ENCODE assay signal across 8 cellular contexts in genomic region chr13:106568225-106569003, GRCh38. TPM values are rescaled to one million over a fixed set of nuclear protein-coding genes. Genes with fewer than 3 reads are reported as not detected.
DNase-seq lines count a peak whose midpoint lies in the region; ATAC-seq and TF ChIP-seq lines count a peak whose summit lies in the region.

No MANE protein-coding gene starts in this region.

- H3K18ac ChIP-seq in mesendoderm (ENCODE audit: low read length) = no peak overlapping the region

- TF ChIP-seq CTCF in brain microvascular endothelial cell (IDR thresholded peaks at IDR 0.05; ENCODE audit: low read depth, low read length, missing control alignments) = no peak

- H3K79me2 ChIP-seq in mesendoderm (ENCODE audit: control insufficient read depth, insufficient read depth, low read length) = peaks cover 44% of the 10 kb centered on the region

- no CpG with 5 or more reads among the region's 19 CpGs for WGBS in mesendoderm (ENCODE audit: extremely low coverage, insufficient coverage, low lambda C conversion rate)

- H3K4ac ChIP-seq in mesendoderm (ENCODE audit: low read depth, low read length) = no peak overlapping the region

- H3K56ac ChIP-seq in mesendoderm (ENCODE audit: low read length) = peak overlapping the region; percentile 76

- ATAC-seq in GM18498 (IDR thresholded peaks at IDR 0.05; ENCODE audit: unreplicated experiment) = peak; percentile 33
- peak; percentile 23 for ATAC-seq in GM21737 (IDR thresholded peaks at IDR 0.05; ENCODE audit: unreplicated experiment)

- H3K27me3 ChIP-seq in brain microvascular endothelial cell (replicated peaks) = no peaks in the 10 kb centered on the region
- H3K27me3 ChIP-seq in mesendoderm (ENCODE audit: insufficient read depth, low read length, poor library complexity) = no peaks in the 10 kb centered on the region

- no peak overlapping the region for H2AK5ac ChIP-seq in mesendoderm (ENCODE audit: low read length)

- H4K8ac ChIP-seq in mesendoderm (ENCODE audit: low read depth, low read length) = no peak overlapping the region

- no peak overlapping the region for H4K5ac ChIP-seq in mesendoderm (ENCODE audit: low read length)

- no peak overlapping the region for H3K23ac ChIP-seq in mesendoderm (ENCODE audit: low read length)

- H2BK5ac ChIP-seq in mesendoderm (ENCODE audit: low read length) = no peak overlapping the region

- in situ Hi-C loops in brain microvascular endothelial cell (cut with HindIII; ENCODE audit: low pct_ligation_motif_present, low sequenced_read_pairs) = no loop called here

- H3K36me3 ChIP-seq in brain microvascular endothelial cell (replicated peaks) (peaks cover 5% of the 10 kb centered on the region), mesendoderm (ENCODE audit: control insufficient read depth, insufficient read depth, low read length) (no peaks in the 10 kb centered on the region)

- peak overlapping the region; percentile 31 for H3K9ac ChIP-seq in mesendoderm (ENCODE audit: low read length)

- H3K27ac ChIP-seq in brain microvascular endothelial cell = peak overlapping the region; percentile 98
- no peak overlapping the region for H3K27ac ChIP-seq in mesendoderm (ENCODE audit: low read depth, low read length)

- peak overlapping the region; percentile 88 for H3K4me3 ChIP-seq in brain microvascular endothelial cell (ENCODE audit: low read depth, low read length)
- H3K4me3 ChIP-seq in mesendoderm (ENCODE audit: low read length) = no peak overlapping the region

- DNase-seq in Kasumi-1 (lab: John Stamatoyannopoulos, UW) (peak; percentile 49 to 59), brain microvascular endothelial cell (no peak), mesendoderm (no peak), NCI-H526 treated with DMSO at 0.1 percent for 48 hours (lab: John Stamatoyannopoulos, UW) (no peak), HPDE6-E6E7 (ENCODE audit: extremely low spot score) (no peak), DMS 273 (lab: John Stamatoyannopoulos, UW; ENCODE audit: unreplicated experiment) (no peak)

- H3K79me1 ChIP-seq in mesendoderm (ENCODE audit: low read length) = no peaks in the 10 kb centered on the region

- peaks cover 16% of the 10 kb centered on the region for H3K4me1 ChIP-seq in mesendoderm (ENCODE audit: control insufficient read depth, low read depth, low read length)

- no peak overlapping the region for H2BK120ac ChIP-seq in mesendoderm (ENCODE audit: low read depth, low read length)

- H2BK15ac ChIP-seq in mesendoderm (replicated peaks; ENCODE audit: low read depth) = no peak overlapping the region

- H3K4me2 ChIP-seq in mesendoderm (ENCODE audit: low read length) = peak overlapping the region; percentile 38

RNA-seq across cellular contexts. Expression of gene ARGLU1, which starts 0.5 kb away (rescaled TPM):
- 93.9 TPM for polyA plus RNA-seq in mesendoderm (2013, experiment 1 of 2)
- polyA plus RNA-seq in mesendoderm (2013, experiment 2 of 2) = 92.1 TPM

RNA-seq across cellular contexts. Expression of gene EFNB2, which starts 33.0 kb away (rescaled TPM):
- polyA plus RNA-seq in mesendoderm (2013, experiment 1 of 2) = 29.5 TPM
- polyA plus RNA-seq in mesendoderm (2013, experiment 2 of 2) = 30.1 TPM

Comparison
In these comparisons a context has a peak if more than half of its experiments do, and no peak if none do; other contexts are left out.
1. DNase-seq: peak in Kasumi-1 (2 of 2); none in brain microvascular endothelial cell (single experiment), mesendoderm (single experiment), NCI-H526 treated with DMSO at 0.1 percent for 48 hours (single experiment), HPDE6-E6E7 (single experiment) and DMS 273 (single experiment).